Comparison of ENCODE assay signal across 8 cellular contexts in genomic region chr1:207752456-207753132, GRCh38. TPM values are rescaled to one million over a fixed set of nuclear protein-coding genes. Genes with fewer than 3 reads are reported as not detected.
DNase-seq lines count a peak whose midpoint lies in the region; ATAC-seq and TF ChIP-seq lines count a peak whose summit lies in the region.

No MANE protein-coding gene starts in this region.

- peak; percentile 26 for ATAC-seq in HG02938 (IDR thresholded peaks at IDR 0.05; ENCODE audit: unreplicated experiment)

- no peak for TF ChIP-seq CTCF in OCI-LY3 (IDR thresholded peaks at IDR 0.05; ENCODE audit: low read depth, low read length)

- H3K9me3 ChIP-seq in OCI-LY3 (ENCODE audit: insufficient read depth, low read length) = no peaks in the 10 kb centered on the region

- H3K27me3 ChIP-seq in OCI-LY3 (ENCODE audit: low read depth, low read length) = no peaks in the 10 kb centered on the region

- peaks cover 4 to 6% (median 4%) of the 10 kb centered on the region in 3 donors for H3K27me3 Mint-ChIP-seq in immature natural killer cell (ENCODE audit: low read depth in 3 of 3)

- peak overlapping the region; percentile 92 to 99 (median 99) for H3K27ac Mint-ChIP-seq in immature natural killer cell

- no peaks in the 10 kb centered on the region for H3K36me3 Mint-ChIP-seq in immature natural killer cell

- H3K4me1 Mint-ChIP-seq in immature natural killer cell = peaks cover 45 to 75% of the 10 kb centered on the region in 2 donors

- H3K9me3 Mint-ChIP-seq in immature natural killer cell = peaks cover 0 to 2% (median 0%) of the 10 kb centered on the region in 6 donors

- peaks cover 49% of the 10 kb centered on the region for H3K4me1 ChIP-seq in OCI-LY3 (ENCODE audit: low read length)

- H3K4me3 Mint-ChIP-seq in immature natural killer cell = peak overlapping the region; percentile 96 to 98 (median 96)

- peak overlapping the region; percentile 72 for H3K27ac ChIP-seq in OCI-LY3 (ENCODE audit: low read length)

- H3K9ac ChIP-seq in OCI-LY3 (ENCODE audit: low read length) = peak overlapping the region; percentile 84

- H3K36me3 ChIP-seq in OCI-LY3 (replicated peaks; ENCODE audit: low read depth, low read length) = peaks cover 6% of the 10 kb centered on the region

- peak overlapping the region; percentile 80 for H3K4me2 ChIP-seq in OCI-LY3 (ENCODE audit: low read length)

- H3K79me2 ChIP-seq in OCI-LY3 (ENCODE audit: low read length) = peaks cover 65% of the 10 kb centered on the region

- H4K20me1 ChIP-seq in OCI-LY3 (ENCODE audit: insufficient read depth, low read length) = peaks cover 49% of the 10 kb centered on the region

- peak; percentile 4 to 28 (median 5) for DNase-seq in activated CD8-positive, alpha-beta memory T cell treated with anti-CD3 and anti-CD28 coated beads for 48 hours (ENCODE audit: low read depth in 2 of 3, low spot score in 2 of 3)
- DNase-seq in activated CD8-positive, alpha-beta memory T cell treated with anti-CD3 and anti-CD28 coated beads for 24 hours = no peak
- DNase-seq in astrocyte of the hippocampus (ENCODE audit: low read depth, low spot score) (peak; percentile 31), immature natural killer cell (peak in 2 of 3 donors; percentile 17 to 19), midbrain (lab: John Stamatoyannopoulos, UW) (no peak)
- DNase-seq in stimulated activated CD4-positive, alpha-beta T cell treated with anti-CD3 and anti-CD28 coated beads, Interleukin-15, amount 100 ng/mL, for 24 hours = peak; percentile 62

- H2AFZ ChIP-seq in OCI-LY3 (ENCODE audit: low read depth, low read length) = peak overlapping the region; percentile 35; the same call in 1 of the 2 replicates

- peak overlapping the region; percentile 80 for H3K4me3 ChIP-seq in OCI-LY3 (ENCODE audit: low read length)

RNA-seq across cellular contexts. Expression of gene CD46, which starts 0.7 kb away (rescaled TPM):
- polyA plus RNA-seq in immature natural killer cell = 10 to 100 TPM; 78.9 to 92.3 (median 86.7) TPM

Comparison
In these comparisons a context has a peak if more than half of its experiments do, and no peak if none do; other contexts are left out.
1. DNase-seq: peak in activated CD8-positive, alpha-beta memory T cell treated with anti-CD3 and anti-CD28 coated beads for 48 hours (3 of 3), astrocyte of the hippocampus (single experiment), immature natural killer cell (2 of 3) and stimulated activated CD4-positive, alpha-beta T cell treated with anti-CD3 and anti-CD28 coated beads, Interleukin-15, amount 100 ng/mL, for 24 hours (single experiment); none in activated CD8-positive, alpha-beta memory T cell treated with anti-CD3 and anti-CD28 coated beads for 24 hours (single experiment) and midbrain (single experiment).